In genomic region chr9:130835441-130836298, GRCh38 we compare ENCODE assay signal across 8 cellular contexts. TPM values are rescaled to one million over a fixed set of nuclear protein-coding genes. Genes with fewer than 3 reads are reported as not detected.
A peak's percentile ranks its signal among the peaks of the same experiment; 100 is the strongest.
DNase-seq lines count a peak whose midpoint lies in the region; ATAC-seq and TF ChIP-seq lines count a peak whose summit lies in the region.

No MANE protein-coding gene starts in this region.

- intact Hi-C loops in Right ventricle myocardium superior (cut with DNase I), result no loop called here

- CTCF ChIA-PET in HEK293T (lab: Yijun Ruan, JAX), result interaction anchor here (0.7 to 1.4 kb wide), 3 partner anchors 11 to 31 kb away, joined by 3 read pairs; no protein-coding TSS in a partner anchor

- DNase-seq in GM10266 (ENCODE audit: extremely low spot score) (peak; percentile 75), HEK293T (ENCODE audit: extremely low spot score) (peak; percentile 57), NCI-H774 (lab: John Stamatoyannopoulos, UW) (peak; percentile 31), Right ventricle myocardium superior (peak; percentile 65), pons (ENCODE audit: low spot score) (peak; percentile 57), cerebellar nuclear complex (lab: John Stamatoyannopoulos, UW) (no peak)
- peak; percentile 29 for DNase-seq in activated naive CD4-positive, alpha-beta T cell treated with Interleukin-2 at 50 U/mL for 16 hours

- no peak for TF ChIP-seq CTCF in GM10266 (IDR thresholded peaks at IDR 0.05; ENCODE audit: control insufficient read depth, insufficient read depth, low read depth, missing control alignments)

- ATAC-seq in Right ventricle myocardium superior (ENCODE audit: poor library complexity) (peak; percentile 23), GM19467 (IDR thresholded peaks at IDR 0.05; ENCODE audit: unreplicated experiment) (no peak)

- POLR2A ChIA-PET in HEK293T (lab: Yijun Ruan, JAX), result interaction anchor here (0.6 to 2.2 kb wide), 5 partner anchors 10 to 64 kb away, joined by 3 to 7 read pairs (median 4); no protein-coding TSS in a partner anchor

TF ChIP-seq in HEK293T, 16 proteins besides CTCF, POLR2A, EP300 and RAD21:
- TF ChIP-seq L3MBTL2 (conservative IDR thresholded peaks at IDR 0.05) (peak; percentile 46; the same call in 1 of the 2 replicates), BHLHE40 (IDR thresholded peaks at IDR 0.05; ENCODE audit: borderline replicate concordance) (no peak), SUZ12 (IDR thresholded peaks at IDR 0.05) (no peak)
TF ChIP-seq in HEK293T: peak in this region for 1.

RNA-seq across cellular contexts. Expression of gene ABL1, which starts 0.6 kb away (rescaled TPM):
- 31.5 TPM for total RNA-seq in Right ventricle myocardium superior

Comparison
In these comparisons a context has a peak if more than half of its experiments do, and no peak if none do; other contexts are left out.
1. DNase-seq: peak in GM10266 (single experiment), HEK293T (single experiment), NCI-H774 (single experiment), activated naive CD4-positive, alpha-beta T cell treated with Interleukin-2 at 50 U/mL for 16 hours (single experiment), Right ventricle myocardium superior (single experiment) and pons (single experiment); none in cerebellar nuclear complex (0 of 2).